9 cellular contexts compared by ENCODE assay signal in the genomic region with DNA sequence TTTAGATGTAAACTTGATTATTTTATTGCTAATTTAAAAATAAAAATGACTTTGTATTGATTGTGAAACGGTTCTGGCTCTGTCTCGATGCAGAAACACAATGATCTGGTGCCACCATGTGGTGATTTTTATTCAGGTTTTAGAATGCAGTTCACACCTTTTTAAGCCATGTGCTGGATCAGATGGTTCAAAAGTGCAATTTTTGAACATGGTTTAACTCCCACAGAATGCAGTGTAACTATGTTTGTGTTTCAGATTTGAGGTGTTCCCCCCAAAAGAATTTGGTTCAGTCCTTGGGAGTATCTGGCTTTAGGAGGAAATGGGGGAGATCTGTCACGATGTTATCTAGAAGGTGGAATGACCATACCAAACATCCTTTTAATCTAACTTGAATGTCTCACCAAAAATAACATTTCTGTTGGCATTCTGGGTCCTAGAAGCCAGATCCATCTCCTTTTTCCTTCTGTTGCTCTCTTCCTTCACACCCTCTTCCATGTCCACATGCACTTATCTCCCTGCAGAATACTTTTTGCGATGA. TPM values are rescaled to one million over a fixed set of nuclear protein-coding genes. Genes with fewer than 3 reads are reported as not detected.
DNase-seq lines count a peak whose midpoint lies in the region; ATAC-seq and TF ChIP-seq lines count a peak whose summit lies in the region.
"Had no signal": no experiment of that assay in that cellular context is flagged by ENCODE, and none has a peak within 500 bp of the region (broad histone marks: within the 10 kb centered on the region; RNA-seq: fewer than 3 reads in every experiment).

No MANE protein-coding gene starts in this region.

- H3K4me3 ChIP-seq in cardiac fibroblast (replicated peaks in 1 of 2; ENCODE audit: low read depth in 2 of 2, low read length in 2 of 2) = no peak overlapping the region
- H3K4me3 ChIP-seq in left lung = no peak overlapping the region
- no peak overlapping the region for H3K4me3 ChIP-seq in testis

- H3K27me3 ChIP-seq in left lung = no peaks in the 10 kb centered on the region
- H3K27me3 ChIP-seq in testis = no peaks in the 10 kb centered on the region

- H3K27ac ChIP-seq in left lung (no peak overlapping the region), testis (no peak overlapping the region)

- WGBS in testis, 2 donors = 50 to 58% methylated on average over 4 of the region's 4 CpGs

- H3K36me3 ChIP-seq in left lung (peaks cover 0 to 92% of the 10 kb centered on the region in 2 donors), testis (ENCODE audit: low read depth, missing control alignments) (no peaks in the 10 kb centered on the region)

- peak; percentile 21 for DNase-seq in stimulated activated CD4-positive, alpha-beta T cell treated with anti-CD3 and anti-CD28 coated beads, Interleukin-15, amount 100 ng/mL, for 24 hours
- DNase-seq in stimulated activated CD4-positive, alpha-beta T cell treated with anti-CD3 and anti-CD28 coated beads, Interleukin-4, amount 100 ng/mL, for 1 hour = no peak
- peak; percentile 38 for DNase-seq in HS-5 (ENCODE audit: low read depth)
- peak; percentile 47 for DNase-seq in RPMI8226
- DNase-seq in cardiac fibroblast (ENCODE audit: low read depth in 2 of 2) = peak; percentile 68 to 77
- no peak for DNase-seq in left lung
- DNase-seq in testis = peak; percentile 41

- TF ChIP-seq CTCF in cardiac fibroblast (IDR thresholded peaks at IDR 0.05; ENCODE audit: low read depth, low read length) = peak; percentile 49
- peak; percentile 50 to 64 for TF ChIP-seq CTCF in left lung (IDR thresholded peaks at IDR 0.05)
- peak; percentile 49 to 65 (median 59) for TF ChIP-seq CTCF in testis (IDR thresholded peaks at IDR 0.05)

- peak; percentile 87 for ATAC-seq in left lung
- ATAC-seq in GM21423 (IDR thresholded peaks at IDR 0.05; ENCODE audit: unreplicated experiment) = no peak

- intact Hi-C loops in left lung (cut with DNase I) (loop anchor here in 1 of 2 donors (2.0 kb wide), 1 partner anchor 48 kb away; the partner anchor contains the start of gene STX3), testis (cut with DNase I; ENCODE audit: low total_unique reads) (loop anchor here (5.0 kb wide), 1 partner anchor 45 kb away; the partner anchor contains the start of gene STX3)

- H3K4me1 ChIP-seq in left lung (peaks cover 0 to 7% of the 10 kb centered on the region in 2 donors), testis (no peaks in the 10 kb centered on the region)

- H3K9me3 ChIP-seq in left lung = no peaks in the 10 kb centered on the region
- H3K9me3 ChIP-seq in testis = no peaks in the 10 kb centered on the region

- no peak for TF ChIP-seq POLR2A in testis (IDR thresholded peaks at IDR 0.05)

RNA-seq across cellular contexts. Expression of gene MRPL16, which starts 7.9 kb away (rescaled TPM):
- total RNA-seq in left lung (10 to 100 TPM; 32.9 to 35.6 TPM), testis (100 to 1,000 TPM in 1 of 2 donors, 10 to 100 TPM in 1; 87.9 to 103 TPM)
- 65.8 TPM for polyA plus RNA-seq in testis (ENCODE audit: insufficient read depth, low read depth, low replicate concordance)

RNA-seq across cellular contexts. Expression of gene CBLIF, which starts 42.6 kb away (rescaled TPM):
- not detected for total RNA-seq in left lung
- total RNA-seq in testis = under 1 TPM in 1 of 2 donors, not detected in 1; 0.37 TPM
- polyA plus RNA-seq in testis (ENCODE audit: insufficient read depth, low read depth, low replicate concordance) = 0.54 TPM
- total RNA-seq: lower leg skin had no signal

RNA-seq across cellular contexts. Expression of gene STX3, which starts 47.5 kb away (rescaled TPM):
- total RNA-seq in left lung (10 to 100 TPM; 65.9 to 66.7 TPM), testis (100 to 1,000 TPM in 1 of 2 donors, 10 to 100 TPM in 1; 94.3 to 103 TPM)
- 25.3 TPM for polyA plus RNA-seq in testis (ENCODE audit: insufficient read depth, low read depth, low replicate concordance)

Comparison
In these comparisons a context has a peak if more than half of its experiments do, and no peak if none do; other contexts are left out.
1. DNase-seq: peak in stimulated activated CD4-positive, alpha-beta T cell treated with anti-CD3 and anti-CD28 coated beads, Interleukin-15, amount 100 ng/mL, for 24 hours (single experiment), HS-5 (single experiment), RPMI8226 (single experiment), cardiac fibroblast (2 of 2) and testis (single experiment); none in stimulated activated CD4-positive, alpha-beta T cell treated with anti-CD3 and anti-CD28 coated beads, Interleukin-4, amount 100 ng/mL, for 1 hour (single experiment) and left lung (0 of 2).
2. Peak in every context shown above with its lines, with median percentiles within 50 percentile points of each other: CTCF ChIP-seq.